ENCODE assay signal across 19 cellular contexts in genomic region chr7:100456561-100456957, GRCh38. TPM values are rescaled to one million over a fixed set of nuclear protein-coding genes. Genes with fewer than 3 reads are reported as not detected.
DNase-seq lines count a peak whose midpoint lies in the region; ATAC-seq and TF ChIP-seq lines count a peak whose summit lies in the region.
"Had no signal": no experiment of that assay in that cellular context is flagged by ENCODE, and none has a peak within 500 bp of the region (broad histone marks: within the 10 kb centered on the region; RNA-seq: fewer than 3 reads in every experiment).

No MANE protein-coding gene starts in this region.

- intact Hi-C loops in right cardiac atrium (cut with DNase I) (no loop called here), left ventricle myocardium inferior (cut with micrococcal nuclease) (no loop called here)

- H3K27ac ChIP-seq in right cardiac atrium (ENCODE audit: low read length) (no peak overlapping the region), left ventricle myocardium inferior (replicated peaks) (no peak overlapping the region), thymus (ENCODE audit: low read depth) (peak overlapping the region; percentile 12), RWPE1 (no peak overlapping the region)
- H3K27ac ChIP-seq: A549, Peyer's patch had no signal

- DNase-seq in right cardiac atrium = peak in 1 of 3 donors; percentile 32
- no peak for DNase-seq in left ventricle myocardium inferior
- DNase-seq in NB4 (ENCODE audit: low read depth) = no peak
- no peak for DNase-seq in epithelial cell of proximal tubule (ENCODE audit: low read depth)
- DNase-seq in GF-D8 (lab: John Stamatoyannopoulos, UW) = no peak
- no peak for DNase-seq in RWPE1 (ENCODE audit: low spot score)
- DNase-seq: CD4-positive, CD25-positive, alpha-beta regulatory T cell; DMS79 treated with DMSO at 0.1 percent for 48 hours; GDM1; GOT3; MV-4-11; NCI-H226; NCI-H69; Peyer's patch; SHP77 treated with DMSO at 0.1 percent for 48 hours had no signal

- H3K4me3 ChIP-seq in right cardiac atrium (ENCODE audit: low read length) = no peak overlapping the region
- H3K4me3 ChIP-seq in left ventricle myocardium inferior = no peak overlapping the region
- no peak overlapping the region for H3K4me3 ChIP-seq in NB4 (ENCODE audit: low read depth, low read length)
- H3K4me3 ChIP-seq in epithelial cell of proximal tubule (ENCODE audit: low read depth, low read length) = no peak overlapping the region
- no peak overlapping the region for H3K4me3 ChIP-seq in thymus (ENCODE audit: low read length)
- H3K4me3 ChIP-seq: A549, Peyer's patch had no signal

- 88% methylated on average over 14 of the region's 14 CpGs for WGBS in right cardiac atrium
- WGBS in thymus = 98% methylated on average over 14 of the region's 14 CpGs

- H3K27me3 ChIP-seq in right cardiac atrium (ENCODE audit: control insufficient read depth, insufficient read depth) (no peaks in the 10 kb centered on the region), left ventricle myocardium inferior (ENCODE audit: low read depth) (no peaks in the 10 kb centered on the region), thymus (ENCODE audit: control insufficient read depth, insufficient read depth) (no peaks in the 10 kb centered on the region)
- H3K27me3 ChIP-seq: Peyer's patch had no signal

- POLR2A ChIA-PET in RWPE1 (lab: Yijun Ruan, JAX; ENCODE audit: low non-redundant PET) = no interaction called here

- no peak for TF ChIP-seq POLR2A in NB4 (IDR thresholded peaks at IDR 0.05; ENCODE audit: extremely low read depth, insufficient read length)

- TF ChIP-seq CTCF in left ventricle myocardium inferior (IDR thresholded peaks at IDR 0.05; ENCODE audit: borderline replicate concordance) = no peak
- peak; percentile 13 for TF ChIP-seq CTCF in NB4 (IDR thresholded peaks at IDR 0.05; ENCODE audit: low read depth, low read length)
- TF ChIP-seq CTCF in epithelial cell of proximal tubule (conservative IDR thresholded peaks at IDR 0.05; ENCODE audit: low read depth, low read length) = peak; percentile 2
- no peak for TF ChIP-seq CTCF in RWPE1 (conservative IDR thresholded peaks at IDR 0.05; ENCODE audit: low read depth)

- peak; percentile 8 to 12 for ATAC-seq in right cardiac atrium
- ATAC-seq in GM21526 (IDR thresholded peaks at IDR 0.05; ENCODE audit: low FRiP score, unreplicated experiment) = no peak

- CTCF ChIA-PET in RWPE1 (lab: Yijun Ruan, JAX) = no interaction called here

- H3K9me3 ChIP-seq in right cardiac atrium (ENCODE audit: control insufficient read depth, low read length) = no peaks in the 10 kb centered on the region
- no peaks in the 10 kb centered on the region for H3K9me3 ChIP-seq in left ventricle myocardium inferior (replicated peaks)
- H3K9me3 ChIP-seq in thymus (ENCODE audit: control insufficient read depth) = no peaks in the 10 kb centered on the region
- H3K9me3 ChIP-seq: A549, Peyer's patch had no signal

- H3K36me3 ChIP-seq in left ventricle myocardium inferior (peaks cover 4% of the 10 kb centered on the region), thymus (ENCODE audit: control insufficient read depth, insufficient read depth) (peaks cover 24% of the 10 kb centered on the region)
- H3K36me3 ChIP-seq: Peyer's patch had no signal

- H3K4me1 ChIP-seq in right cardiac atrium (ENCODE audit: control insufficient read depth, insufficient read depth, low read length) (no peaks in the 10 kb centered on the region), left ventricle myocardium inferior (no peaks in the 10 kb centered on the region), thymus (ENCODE audit: control insufficient read depth, insufficient read depth, low read length) (peaks cover 10% of the 10 kb centered on the region)
- H3K4me1 ChIP-seq: A549, Peyer's patch had no signal

RNA-seq across cellular contexts. Expression of gene SPACDR, which starts 7.5 kb away (rescaled TPM):
- under 1 TPM in 1 of 4 donors, not detected in 3; 0.44 TPM for total RNA-seq in right cardiac atrium
- polyA plus RNA-seq in right cardiac atrium = 0.11 TPM
- 0.88 TPM for total RNA-seq in left ventricle myocardium inferior
- 0.65 TPM in 1 of 2 replicates, not detected in the other for total RNA-seq in epithelial cell of proximal tubule
- polyA plus RNA-seq in thymus = 2.4 TPM
- total RNA-seq: LHCN-M2, Peyer's patch had no signal

RNA-seq across cellular contexts. Expression of gene PPP1R35, which starts 20.3 kb away (rescaled TPM):
- 10 to 100 TPM; 14.8 to 17.7 (median 16.5) TPM for total RNA-seq in right cardiac atrium
- polyA plus RNA-seq in right cardiac atrium = 20.3 TPM
- total RNA-seq in left ventricle myocardium inferior = 10.8 TPM
- 78.6 and 127 TPM in 2 replicates for total RNA-seq in epithelial cell of proximal tubule
- polyA plus RNA-seq in thymus = 107 TPM

RNA-seq across cellular contexts. Expression of gene TSC22D4, which starts 22.5 kb away (rescaled TPM):
- 10 to 100 TPM; 36.7 to 63.6 (median 48.6) TPM for total RNA-seq in right cardiac atrium
- 61.2 TPM for polyA plus RNA-seq in right cardiac atrium
- 47.5 TPM for total RNA-seq in left ventricle myocardium inferior
- total RNA-seq in epithelial cell of proximal tubule = 36.6 and 45.4 TPM in 2 replicates
- 67.7 TPM for polyA plus RNA-seq in thymus

RNA-seq across cellular contexts. Expression of gene MEPCE, which starts 26.9 kb away (rescaled TPM):
- total RNA-seq in right cardiac atrium (10 to 100 TPM; 18.7 to 24.6 (median 23.2) TPM), left ventricle myocardium inferior (23.6 TPM), epithelial cell of proximal tubule (26.5 and 34.1 TPM in 2 replicates)
- polyA plus RNA-seq in right cardiac atrium (20.4 TPM), thymus (37.4 TPM)

RNA-seq across cellular contexts. Expression of gene NYAP1, which starts 27.2 kb away (rescaled TPM):
- total RNA-seq in right cardiac atrium (1 to 10 TPM in 1 of 4 donors, under 1 TPM in 3; 0.39 to 1.1 (median 0.65) TPM), left ventricle myocardium inferior (0.38 TPM), epithelial cell of proximal tubule (0.72 and 1.2 TPM in 2 replicates)
- polyA plus RNA-seq in right cardiac atrium (0.79 TPM), thymus (0.66 TPM)
- polyA plus RNA-seq: CD4-positive, CD25-positive, alpha-beta regulatory T cell had no signal

Comparison
In these comparisons a context has a peak if more than half of its experiments do, and no peak if none do; other contexts are left out.
1. CTCF ChIP-seq: peak in NB4 (single experiment) and epithelial cell of proximal tubule (single experiment); none in left ventricle myocardium inferior (single experiment) and RWPE1 (single experiment).